Comparison of ENCODE assay signal across 8 cellular contexts in genomic region chr9:128203024-128203841, GRCh38. TPM values are rescaled to one million over a fixed set of nuclear protein-coding genes. Genes with fewer than 3 reads are reported as not detected.
DNase-seq lines count a peak whose midpoint lies in the region; ATAC-seq and TF ChIP-seq lines count a peak whose summit lies in the region.

Gene DNM1 (plus strand): TSS chr9:128203379. CDS start chr9:128203471, 92 bp downstream.

- intact Hi-C loops in A673 (cut with micrococcal nuclease; ENCODE audit: unreplicated experiment), result no loop called here

- no peaks in the 10 kb centered on the region for H3K9me3 ChIP-seq in A673 (ENCODE audit: low read depth, low read length, poor library complexity, severe bottlenecking)
- no peaks in the 10 kb centered on the region for H3K9me3 ChIP-seq in mononuclear cell (ENCODE audit: low read depth, low read length)

- H3K27me3 ChIP-seq in A673 (replicated peaks; ENCODE audit: insufficient read depth, low read depth, low read length, poor library complexity) (no peaks in the 10 kb centered on the region), mononuclear cell (ENCODE audit: insufficient read depth, low read length) (peaks cover 12% of the 10 kb centered on the region)

- peak; percentile 81 for DNase-seq in A673 (ENCODE audit: low spot score)
- peak; percentile 63 for DNase-seq in NOMO-1 treated with DMSO at 0.1 percent for 48 hours (lab: John Stamatoyannopoulos, UW; ENCODE audit: unreplicated experiment)
- peak; percentile 55 for DNase-seq in activated T-cell treated with anti-CD3 and anti-CD28 coated beads for 1 hour (ENCODE audit: low read depth)
- DNase-seq in epithelial cell of esophagus (ENCODE audit: low read depth), result peak; percentile 45
- DNase-seq in stimulated activated CD8-positive, alpha-beta memory T cell treated with anti-CD3 and anti-CD28 coated beads, Interleukin-2, amount 100 ng/mL, for 1 hour (ENCODE audit: low read depth in 2 of 2), result peak; percentile 39 to 46

- TF ChIP-seq CTCF in A673 (conservative IDR thresholded peaks at IDR 0.05; ENCODE audit: low read depth, low read length) (peak; percentile 51; the same call in 1 of the 2 replicates), epithelial cell of esophagus (IDR thresholded peaks at IDR 0.05; ENCODE audit: insufficient read depth, low read depth, low read length, missing control alignments) (peak; percentile 36)

- H3K36me3 ChIP-seq in A673 (ENCODE audit: insufficient read depth, low read length, poor library complexity, severe bottlenecking), result no peaks in the 10 kb centered on the region

- ATAC-seq in GM18505 (IDR thresholded peaks at IDR 0.05; ENCODE audit: unreplicated experiment), result peak; percentile 80
- peak; percentile 83 for ATAC-seq in HG03175 (IDR thresholded peaks at IDR 0.05; ENCODE audit: unreplicated experiment)

- POLR2A ChIA-PET in A673 (lab: Charles Lee; ENCODE audit: low non-redundant PET), result no interaction called here

- no peak for TF ChIP-seq POLR2A in GM18505 (IDR thresholded peaks at IDR 0.05; ENCODE audit: borderline replicate concordance, extremely low read depth, insufficient read depth, insufficient read length)

- no peak within 1 kb of the TSS for H3K27ac ChIP-seq in A673 (ENCODE audit: low read depth, low read length, poor library complexity, severe bottlenecking)

- H3K4me1 ChIP-seq in A673 (ENCODE audit: insufficient read depth, low read length, poor library complexity, severe bottlenecking) (peaks cover 3% of the 10 kb centered on the region), mononuclear cell (ENCODE audit: insufficient read depth, low read length) (peaks cover 17% of the 10 kb centered on the region)

- BruUV-seq in A673 (replicated peaks; lab: Mats Ljungman, UMichigan), result no TSS peak

- H3K4me3 ChIP-seq in A673 (ENCODE audit: low read depth, low read length, poor library complexity, severe bottlenecking), result peak within 1 kb of the TSS; percentile 64
- H3K4me3 ChIP-seq in epithelial cell of esophagus (ENCODE audit: low read length), result peak within 1 kb of the TSS; percentile 55
- H3K4me3 ChIP-seq in mononuclear cell (ENCODE audit: low read length), result peak within 1 kb of the TSS; percentile 40

- CTCF ChIA-PET in A673 (lab: Charles Lee), result no interaction called here

RNA-seq across cellular contexts. Expression of gene DNM1, which starts in this region (rescaled TPM):
- total RNA-seq in A673 (2021) (7.6 and 11.8 TPM in 2 replicates), mononuclear cell (1.4 TPM)
